In the genomic region with DNA sequence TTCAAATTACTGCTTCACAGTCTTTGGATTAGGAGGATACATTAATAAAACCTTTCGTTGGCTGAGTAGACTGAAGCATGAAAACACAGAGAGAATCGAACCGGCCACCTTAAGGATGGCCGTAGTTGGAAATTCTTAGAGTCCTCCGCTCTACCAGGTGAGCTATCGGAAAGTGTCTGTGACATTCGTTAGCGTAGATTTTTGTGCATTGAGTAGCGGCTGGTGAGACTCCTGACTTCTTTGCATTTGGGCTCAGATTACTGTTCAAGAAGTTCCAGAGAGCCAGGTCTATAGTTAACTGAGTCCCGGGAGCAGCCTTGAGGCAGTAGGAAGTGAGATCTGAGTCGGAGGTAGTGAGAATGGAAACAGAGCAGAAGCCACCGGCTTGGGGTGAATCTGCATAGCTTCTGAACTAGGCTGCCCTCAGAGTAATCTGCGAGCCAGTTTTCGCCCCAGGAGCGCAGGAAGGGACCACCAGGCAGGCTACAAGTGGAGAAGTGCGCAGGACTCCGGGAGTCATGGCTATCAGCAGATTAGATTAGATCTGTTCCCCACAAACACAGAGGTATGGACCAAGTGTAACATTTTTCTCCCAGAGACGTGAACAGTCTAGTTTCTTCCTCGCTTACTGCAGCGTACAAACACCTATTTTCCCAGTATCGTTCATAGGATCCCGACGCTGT, we compare ENCODE assay signal across 8 cellular contexts.
DNase-seq lines count a peak whose midpoint lies in the region; ATAC-seq lines count a peak whose summit lies in the region.

No MANE protein-coding gene starts in this region.

- H3K27me3 Mint-ChIP-seq in activated naive CD4-positive, alpha-beta T cell treated with anti-CD3 and anti-CD28 coated beads, Interleukin-2, amount 10 ng/mL, durations not matched to agents 7 days and 5 days, result peaks cover 90% of the 10 kb centered on the region

- no peak for ATAC-seq in GM18520 (IDR thresholded peaks at IDR 0.05; ENCODE audit: unreplicated experiment)

- H3K27ac Mint-ChIP-seq in activated naive CD4-positive, alpha-beta T cell treated with anti-CD3 and anti-CD28 coated beads, Interleukin-2, amount 10 ng/mL, durations not matched to agents 7 days and 5 days, result peak overlapping the region; percentile 53

- H3K36me3 Mint-ChIP-seq in activated naive CD4-positive, alpha-beta T cell treated with anti-CD3 and anti-CD28 coated beads, Interleukin-2, amount 10 ng/mL, durations not matched to agents 7 days and 5 days, result peaks cover under 1% of the 10 kb centered on the region

- DNase-seq in activated naive CD4-positive, alpha-beta T cell treated with Interleukin-2 at 50 U/mL for 16 hours, result peak; percentile 28
- DNase-seq in activated naive CD4-positive, alpha-beta T cell treated with anti-CD3 and anti-CD28 coated beads, Interleukin-2, amount 50 U/mL, for 16 hours, result no peak
- DNase-seq in NCI-H1694 (lab: John Stamatoyannopoulos, UW), result peak; percentile 55
- no peak for DNase-seq in activated naive CD4-positive, alpha-beta T cell treated with anti-CD3 and anti-CD28 coated beads, Interleukin-2, amount 10 ng/mL, durations not matched to agents 7 days and 5 days
- no peak for DNase-seq in DMS153 treated with DMSO at 0.1 percent for 48 hours (lab: John Stamatoyannopoulos, UW; ENCODE audit: unreplicated experiment)

- CTCF ChIA-PET in activated naive CD4-positive, alpha-beta T cell treated with anti-CD3 and anti-CD28 coated beads, Interleukin-2, amount 10 ng/mL, durations not matched to agents 7 days and 5 days (lab: Charles Lee), result interaction anchor here (0.7 to 3.1 kb wide), 6 partner anchors 17 to 302 kb away, joined by 3 to 16 read pairs (median 4); a partner anchor contains a TSS

- peak overlapping the region; percentile 51 for H3K4me3 Mint-ChIP-seq in activated naive CD4-positive, alpha-beta T cell treated with anti-CD3 and anti-CD28 coated beads, Interleukin-2, amount 10 ng/mL, durations not matched to agents 7 days and 5 days

- H3K4me3 ChIP-seq in iPS-11a (ENCODE audit: low read depth, low read length) (peak overlapping the region; percentile 88), skin epidermis (peak overlapping the region in 4 of 7 experiments; percentile 1 to 24 (median 10))

- no peaks in the 10 kb centered on the region for H3K9me3 Mint-ChIP-seq in activated naive CD4-positive, alpha-beta T cell treated with anti-CD3 and anti-CD28 coated beads, Interleukin-2, amount 10 ng/mL, durations not matched to agents 7 days and 5 days

- peaks cover 41% of the 10 kb centered on the region for H3K4me1 Mint-ChIP-seq in activated naive CD4-positive, alpha-beta T cell treated with anti-CD3 and anti-CD28 coated beads, Interleukin-2, amount 10 ng/mL, durations not matched to agents 7 days and 5 days

- H3K27ac ChIP-seq in skin epidermis, result no peak overlapping the region

Comparison
In these comparisons a context has a peak if more than half of its experiments do, and no peak if none do; other contexts are left out.
1. DNase-seq: peak in activated naive CD4-positive, alpha-beta T cell treated with Interleukin-2 at 50 U/mL for 16 hours (single experiment) and NCI-H1694 (single experiment); none in activated naive CD4-positive, alpha-beta T cell treated with anti-CD3 and anti-CD28 coated beads, Interleukin-2, amount 50 U/mL, for 16 hours (single experiment), activated naive CD4-positive, alpha-beta T cell treated with anti-CD3 and anti-CD28 coated beads, Interleukin-2, amount 10 ng/mL, durations not matched to agents 7 days and 5 days (single experiment) and DMS153 treated with DMSO at 0.1 percent for 48 hours (single experiment).